In genomic region chr3:27678234-27678633, GRCh38 we compare ENCODE assay signal across 2 cellular contexts.
TF ChIP-seq lines count a peak whose summit lies in the region.

No MANE protein-coding gene starts in this region.

TF ChIP-seq in A549, 52 proteins besides CTCF, POLR2A, EP300 and RAD21:
- TF ChIP-seq BHLHE40 (IDR thresholded peaks at IDR 0.05; ENCODE audit: low read depth, low read length) = no peak

TF ChIP-seq in IMR-90, 13 proteins besides CTCF, POLR2A, EP300 and RAD21:
- TF ChIP-seq NFE2L2 (IDR thresholded peaks at IDR 0.05; ENCODE audit: low read depth, low read length) (no peak), CHD1 (IDR thresholded peaks at IDR 0.05; ENCODE audit: low read depth, low read length) (no peak), RFX5 (IDR thresholded peaks at IDR 0.05; ENCODE audit: low read depth, low read length) (no peak), BHLHE40 (IDR thresholded peaks at IDR 0.05; ENCODE audit: low read depth, low read length) (no peak), MAFK (IDR thresholded peaks at IDR 0.05; ENCODE audit: low read depth, low read length) (no peak), MAZ (IDR thresholded peaks at IDR 0.05; ENCODE audit: borderline replicate concordance, low read depth, low read length) (no peak), RCOR1 (IDR thresholded peaks at IDR 0.05; ENCODE audit: insufficient replicate concordance, low read length) (no peak), SMC3 (IDR thresholded peaks at IDR 0.05; ENCODE audit: low read depth, low read length) (no peak), FOS (IDR thresholded peaks at IDR 0.05; ENCODE audit: low read depth, low read length) (no peak), MXI1 (IDR thresholded peaks at IDR 0.05; ENCODE audit: borderline replicate concordance, low read depth, low read length) (no peak), CEBPB (IDR thresholded peaks at IDR 0.05; ENCODE audit: low read depth, low read length) (no peak)
- TF ChIP-seq, protein P1, sequence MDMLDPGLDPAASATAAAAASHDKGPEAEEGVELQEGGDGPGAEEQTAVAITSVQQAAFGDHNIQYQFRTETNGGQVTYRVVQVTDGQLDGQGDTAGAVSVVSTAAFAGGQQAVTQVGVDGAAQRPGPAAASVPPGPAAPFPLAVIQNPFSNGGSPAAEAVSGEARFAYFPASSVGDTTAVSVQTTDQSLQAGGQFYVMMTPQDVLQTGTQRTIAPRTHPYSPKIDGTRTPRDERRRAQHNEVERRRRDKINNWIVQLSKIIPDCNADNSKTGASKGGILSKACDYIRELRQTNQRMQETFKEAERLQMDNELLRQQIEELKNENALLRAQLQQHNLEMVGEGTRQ (IDR thresholded peaks at IDR 0.05; ENCODE audit: low read depth, low read length) = no peak
- TF ChIP-seq, protein P2, sequence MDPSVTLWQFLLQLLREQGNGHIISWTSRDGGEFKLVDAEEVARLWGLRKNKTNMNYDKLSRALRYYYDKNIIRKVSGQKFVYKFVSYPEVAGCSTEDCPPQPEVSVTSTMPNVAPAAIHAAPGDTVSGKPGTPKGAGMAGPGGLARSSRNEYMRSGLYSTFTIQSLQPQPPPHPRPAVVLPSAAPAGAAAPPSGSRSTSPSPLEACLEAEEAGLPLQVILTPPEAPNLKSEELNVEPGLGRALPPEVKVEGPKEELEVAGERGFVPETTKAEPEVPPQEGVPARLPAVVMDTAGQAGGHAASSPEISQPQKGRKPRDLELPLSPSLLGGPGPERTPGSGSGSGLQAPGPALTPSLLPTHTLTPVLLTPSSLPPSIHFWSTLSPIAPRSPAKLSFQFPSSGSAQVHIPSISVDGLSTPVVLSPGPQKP (IDR thresholded peaks at IDR 0.05; ENCODE audit: borderline replicate concordance, low read depth, low read length) = no peak
